27 cellular contexts compared by ENCODE assay signal in the genomic region with DNA sequence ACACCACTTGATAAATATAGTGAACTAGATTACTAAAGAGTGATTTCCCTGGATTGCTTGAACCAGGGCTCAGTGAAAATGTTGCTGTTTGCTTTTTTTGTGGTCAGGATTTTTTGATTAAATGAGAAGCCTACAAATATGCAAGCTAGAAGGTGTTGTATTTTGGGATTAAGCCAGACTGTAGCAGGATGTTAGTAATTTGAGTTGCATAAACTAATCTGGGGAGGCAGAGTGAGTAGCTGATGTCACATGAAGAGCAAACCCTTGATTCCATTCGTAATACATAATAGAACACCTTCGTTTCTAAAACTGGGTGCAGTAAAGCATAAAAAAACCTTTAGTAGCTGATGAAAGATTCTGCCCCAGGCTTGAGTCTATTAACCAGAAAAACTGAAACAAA. TPM values are rescaled to one million over a fixed set of nuclear protein-coding genes. Genes with fewer than 3 reads are reported as not detected.
DNase-seq lines count a peak whose midpoint lies in the region; ATAC-seq and TF ChIP-seq lines count a peak whose summit lies in the region.
"Had no signal": no experiment of that assay in that cellular context is flagged by ENCODE, and none has a peak within 500 bp of the region (broad histone marks: within the 10 kb centered on the region; RNA-seq: fewer than 3 reads in every experiment).

No MANE protein-coding gene starts in this region.

- DNase-seq in HCEC 1CT (peak; percentile 63), fibroblast of mammary gland (ENCODE audit: low read depth) (peak; percentile 8), upper lobe of right lung (no peak), mucosa of gallbladder (ENCODE audit: low spot score) (no peak), MG63 (no peak), Right ventricle myocardium inferior (ENCODE audit: missing footprints) (no peak)
- DNase-seq: activated CD4-positive, alpha-beta T cell treated with anti-CD3 and anti-CD28 coated beads, Interleukin-2, amount 10 ng/mL, durations not matched to agents 24 days and 14 days; activated CD8-positive, alpha-beta memory T cell treated with anti-CD3 and anti-CD28 coated beads, Interleukin-2, amount 10 ng/mL, durations not matched to agents 7 days and 5 days; activated naive CD4-positive, alpha-beta T cell treated with Interleukin-2 at 50 U/mL for 16 hours; activated T-cell treated with anti-CD3 and anti-CD28 coated beads, Interleukin-2, amount 50 U/mL, for 72 hours; amniotic stem cell; CD4-positive, alpha-beta memory T cell; central memory CD4-positive, alpha-beta T cell; DMS153; H7; heart right ventricle; Karpas-422; naive thymus-derived CD8-positive, alpha-beta T cell; NCI-H187; NCI-H2227 treated with DMSO at 0.1 percent for 48 hours; spleen; stimulated activated CD4-positive, alpha-beta T cell treated with anti-CD3 and anti-CD28 coated beads, Interleukin-4, amount 100 ng/mL, for 24 hours; stimulated activated naive CD4-positive, alpha-beta T cell; T-helper 2 cell had no signal

- H3K9me3 ChIP-seq in upper lobe of right lung (no peaks in the 10 kb centered on the region), MG63 (no peaks in the 10 kb centered on the region)
- H3K9me3 ChIP-seq: heart right ventricle, right atrium auricular region, spleen had no signal

- H3K4me3 ChIP-seq in fibroblast of mammary gland (ENCODE audit: control insufficient read depth, low read depth, low read length) (no peak overlapping the region), upper lobe of right lung (no peak overlapping the region), MG63 (no peak overlapping the region)
- H3K4me3 ChIP-seq: heart right ventricle, right atrium auricular region, spleen had no signal

- TF ChIP-seq CTCF in VCaP (conservative IDR thresholded peaks at IDR 0.05) (no peak), fibroblast of mammary gland (conservative IDR thresholded peaks at IDR 0.05; ENCODE audit: control insufficient read depth, insufficient read depth, low read depth, low read length) (no peak), upper lobe of right lung (IDR thresholded peaks at IDR 0.05) (no peak)

- H3K4me1 ChIP-seq in upper lobe of right lung: peaks cover 7% of the 10 kb centered on the region
- H3K4me1 ChIP-seq: heart right ventricle, right atrium auricular region, spleen had no signal

- intact Hi-C loops in upper lobe of right lung (cut with DNase I) (no loop called here), Right ventricle myocardium inferior (cut with DNase I) (no loop called here)

- H3K27me3 ChIP-seq in upper lobe of right lung (no peaks in the 10 kb centered on the region), MG63 (no peaks in the 10 kb centered on the region)
- H3K27me3 ChIP-seq: heart right ventricle, right atrium auricular region, spleen had no signal

- no peaks in the 10 kb centered on the region for H3K36me3 ChIP-seq in upper lobe of right lung
- H3K36me3 ChIP-seq in MG63: no peaks in the 10 kb centered on the region
- H3K36me3 ChIP-seq: heart right ventricle, right atrium auricular region, spleen had no signal

- ATAC-seq in upper lobe of right lung: peak; percentile 60
- no peak for ATAC-seq in Right ventricle myocardium inferior
- ATAC-seq: activated CD8-positive, alpha-beta memory T cell treated with anti-CD3 and anti-CD28 coated beads, Interleukin-2, amount 10 ng/mL, durations not matched to agents 7 days and 5 days; activated T-cell treated with anti-CD3 and anti-CD28 coated beads, Interleukin-2, amount 50 U/mL, for 72 hours; heart right ventricle; naive thymus-derived CD8-positive, alpha-beta T cell; SK-N-SH treated with all-trans-retinoic acid at 6 μM for 48 hours had no signal

- H3K27ac ChIP-seq in VCaP (peak overlapping the region; percentile 63), upper lobe of right lung (no peak overlapping the region)
- H3K27ac ChIP-seq: heart right ventricle, right atrium auricular region, spleen had no signal

RNA-seq across cellular contexts. Expression of gene NEDD4L, which starts 32.0 kb away (rescaled TPM):
- total RNA-seq in upper lobe of right lung (192 TPM), mucosa of gallbladder (99.5 TPM), Right ventricle myocardium inferior (55.9 TPM)
- 16.2 and 28.8 TPM in 2 replicates for total RNA-seq in MG63 (2014; rRNA removed; shearing (Covaris generic); ENCODE audit: low replicate concordance)

Comparison
In these comparisons a context has a peak if more than half of its experiments do, and no peak if none do; other contexts are left out.
1. DNase-seq: peak in HCEC 1CT (single experiment) and fibroblast of mammary gland (single experiment); none in upper lobe of right lung (single experiment), mucosa of gallbladder (single experiment), MG63 (single experiment) and Right ventricle myocardium inferior (single experiment).